Comparison of ENCODE assay signal across 17 cellular contexts in the genomic region with DNA sequence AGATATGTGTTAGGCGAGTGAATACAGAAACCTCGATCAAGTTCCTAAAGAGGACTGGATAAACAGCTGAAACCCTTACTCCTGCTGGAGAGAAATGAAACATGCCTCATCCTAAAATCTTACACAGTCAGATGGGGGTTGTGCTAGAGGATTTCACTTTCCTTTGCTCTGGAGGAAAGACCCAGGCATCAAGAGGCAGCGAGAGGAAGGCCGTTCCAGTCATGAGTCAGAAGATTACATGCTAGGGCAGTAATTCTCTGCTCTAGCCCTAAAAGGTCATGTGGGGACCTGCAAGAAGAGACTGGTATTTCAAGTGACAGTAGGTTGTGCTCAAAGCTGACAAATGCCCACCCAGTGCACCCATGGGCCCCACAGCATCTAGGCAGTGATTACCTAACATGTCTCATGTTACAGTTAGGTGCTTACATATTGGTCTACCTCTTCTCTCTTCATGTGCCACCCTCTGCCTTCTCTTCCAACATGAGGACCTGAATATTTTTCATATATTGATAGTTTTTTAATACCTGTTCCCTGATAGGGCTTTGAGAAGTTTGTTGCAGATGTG.
DNase-seq lines count a peak whose midpoint lies in the region; ATAC-seq, FAIRE-seq and TF ChIP-seq lines count a peak whose summit lies in the region.
"Had no signal": no experiment of that assay in that cellular context is flagged by ENCODE, and none has a peak within 500 bp of the region (broad histone marks: within the 10 kb centered on the region; RNA-seq: fewer than 3 reads in every experiment).

No MANE protein-coding gene starts in this region.

- no peaks in the 10 kb centered on the region for H3K9me3 ChIP-seq in keratinocyte (ENCODE audit: control insufficient read depth, low read depth, low read length)
- H3K9me3 ChIP-seq in small intestine (ENCODE audit: control insufficient read depth, low read depth): no peaks in the 10 kb centered on the region

- H3K27ac ChIP-seq in keratinocyte (ENCODE audit: control insufficient read depth, insufficient read depth, low read length) (no peak overlapping the region), small intestine (ENCODE audit: low read depth in 1 of 2, low read length in 1 of 2) (no peak overlapping the region)

- FAIRE-seq in keratinocyte (lab: Jason Lieb, UNC) (peak; percentile 89), small intestine (lab: Jason Lieb, UNC) (no peak)
- FAIRE-seq: G401.6 had no signal

- WGBS in small intestine, 3 donors: 63 to 78% (median 66%) methylated on average over 4 of the region's 4 CpGs

- ATAC-seq in stimulated activated naive CD8-positive, alpha-beta T cell treated with anti-CD3 and anti-CD28 coated beads, Interleukin-15, amount 100 ng/mL, for 72 hours: no peak
- ATAC-seq in HG02885 (IDR thresholded peaks at IDR 0.05; ENCODE audit: poor library complexity, unreplicated experiment) (no peak), HG02938 (IDR thresholded peaks at IDR 0.05; ENCODE audit: unreplicated experiment) (no peak)

- DNase-seq in AG20443 (ENCODE audit: low spot score) (peak; percentile 50), MV-4-11 (lab: John Stamatoyannopoulos, UW) (peak; percentile 53), astrocyte of the hippocampus (ENCODE audit: low read depth, low spot score) (peak; percentile 26), keratinocyte (ENCODE audit: low read depth, low spot score) (peak; percentile 55), small intestine (no peak)
- DNase-seq in stimulated activated naive CD8-positive, alpha-beta T cell treated with anti-CD3 and anti-CD28 coated beads, Interleukin-15, amount 100 ng/mL, for 72 hours: no peak
- DNase-seq: activated CD4-positive, alpha-beta T cell treated with anti-CD3 and anti-CD28 coated beads for 1 hour; activated T-cell treated with anti-CD3 and anti-CD28 coated beads, Interleukin-2, amount 50 U/mL, for 1 hour; CD4-positive, CD25-positive, alpha-beta regulatory T cell; GOT3; KBM-7; kidney glomerular epithelial cell; stimulated activated naive B cell treated with anti-CD40 and anti-IgM and Interleukin-4, amounts not matched to agents 10 μg/mL and 1 μg/mL and 100 μg/mL, for 72 hours; SW 1271 had no signal

- H3K4me1 ChIP-seq in keratinocyte (ENCODE audit: control insufficient read depth, extremely low read depth, insufficient read depth, low read length): peaks cover 27% of the 10 kb centered on the region
- H3K4me1 ChIP-seq in small intestine (ENCODE audit: control insufficient read depth in 2 of 2, insufficient read depth in 1 of 2, low read depth in 1 of 2, low read length in 1 of 2): no peaks in the 10 kb centered on the region

- no peaks in the 10 kb centered on the region for H3K36me3 ChIP-seq in keratinocyte (ENCODE audit: control insufficient read depth in 2 of 2, extremely low read depth in 1 of 2, insufficient read depth in 2 of 2, low read length in 2 of 2)
- no peaks in the 10 kb centered on the region for H3K36me3 ChIP-seq in small intestine (ENCODE audit: control insufficient read depth in 2 of 2, insufficient read depth in 2 of 2, low read length in 2 of 2)

- no peak overlapping the region for H3K4me3 Mint-ChIP-seq in stimulated activated naive CD8-positive, alpha-beta T cell treated with anti-CD3 and anti-CD28 coated beads, Interleukin-15, amount 100 ng/mL, for 72 hours
- H3K4me3 Mint-ChIP-seq: CD4-positive, CD25-positive, alpha-beta regulatory T cell; stimulated activated naive B cell treated with anti-CD40 and anti-IgM and Interleukin-4, amounts not matched to agents 10 μg/mL and 1 μg/mL and 100 μg/mL, for 72 hours had no signal

- no peak overlapping the region for H3K27ac Mint-ChIP-seq in stimulated activated naive CD8-positive, alpha-beta T cell treated with anti-CD3 and anti-CD28 coated beads, Interleukin-15, amount 100 ng/mL, for 72 hours
- H3K27ac Mint-ChIP-seq: CD4-positive, CD25-positive, alpha-beta regulatory T cell; stimulated activated naive B cell treated with anti-CD40 and anti-IgM and Interleukin-4, amounts not matched to agents 10 μg/mL and 1 μg/mL and 100 μg/mL, for 72 hours had no signal

- no peaks in the 10 kb centered on the region for H3K4me1 Mint-ChIP-seq in stimulated activated naive CD8-positive, alpha-beta T cell treated with anti-CD3 and anti-CD28 coated beads, Interleukin-15, amount 100 ng/mL, for 72 hours
- H3K4me1 Mint-ChIP-seq: CD4-positive, CD25-positive, alpha-beta regulatory T cell; stimulated activated naive B cell treated with anti-CD40 and anti-IgM and Interleukin-4, amounts not matched to agents 10 μg/mL and 1 μg/mL and 100 μg/mL, for 72 hours had no signal

- H3K79me2 ChIP-seq in keratinocyte (ENCODE audit: control insufficient read depth, insufficient read depth, low read length): no peaks in the 10 kb centered on the region

- peak overlapping the region; percentile 9 for H3K4me2 ChIP-seq in keratinocyte (ENCODE audit: control insufficient read depth, extremely low read depth, insufficient read depth, low read depth, low read length)

- peaks cover 16% of the 10 kb centered on the region for H3K27me3 Mint-ChIP-seq in stimulated activated naive CD8-positive, alpha-beta T cell treated with anti-CD3 and anti-CD28 coated beads, Interleukin-15, amount 100 ng/mL, for 72 hours
- H3K27me3 Mint-ChIP-seq: CD4-positive, CD25-positive, alpha-beta regulatory T cell had no signal

- H3K4me3 ChIP-seq in keratinocyte (ENCODE audit: control insufficient read depth in 2 of 3, extremely low read depth in 1 of 3, insufficient read depth in 2 of 3, low read depth in 1 of 3, low read length in 3 of 3) (no peak overlapping the region), small intestine (ENCODE audit: low read depth in 1 of 2, low read length in 2 of 2) (no peak overlapping the region)

- dilution Hi-C loops in keratinocyte (cut with MboI; ENCODE audit: extremely low pct_ligation_motif_present, low sequenced_read_pairs): no loop called here

- no peaks in the 10 kb centered on the region for H3K9me3 Mint-ChIP-seq in stimulated activated naive CD8-positive, alpha-beta T cell treated with anti-CD3 and anti-CD28 coated beads, Interleukin-15, amount 100 ng/mL, for 72 hours
- H3K9me3 Mint-ChIP-seq: CD4-positive, CD25-positive, alpha-beta regulatory T cell; stimulated activated naive B cell treated with anti-CD40 and anti-IgM and Interleukin-4, amounts not matched to agents 10 μg/mL and 1 μg/mL and 100 μg/mL, for 72 hours had no signal

- peak overlapping the region; percentile 24 for H2AFZ ChIP-seq in keratinocyte (ENCODE audit: control insufficient read depth, low read length)

- no peaks in the 10 kb centered on the region for H4K20me1 ChIP-seq in keratinocyte (ENCODE audit: control insufficient read depth, extremely low read depth, insufficient read depth, low read length)

- H3K9ac ChIP-seq in keratinocyte (ENCODE audit: control insufficient read depth, extremely low read depth, insufficient read depth, low read length): no peak overlapping the region

- H3K27me3 ChIP-seq in keratinocyte (ENCODE audit: control insufficient read depth, extremely low read depth, insufficient read depth, low read length) (no peaks in the 10 kb centered on the region), small intestine (ENCODE audit: control insufficient read depth in 2 of 2, insufficient read depth in 2 of 2, low read length in 2 of 2) (no peaks in the 10 kb centered on the region)

- no peaks in the 10 kb centered on the region for H3K9me1 ChIP-seq in keratinocyte (ENCODE audit: control insufficient read depth, extremely low read depth, insufficient read depth, low read length)

- no peak for TF ChIP-seq CTCF in keratinocyte (optimal IDR thresholded peaks at IDR 0.05 in 1 of 3, IDR thresholded peaks at IDR 0.05 in 1 of 3, conservative IDR thresholded peaks at IDR 0.05 in 1 of 3; ENCODE audit: extremely low read depth in 1 of 3, insufficient read depth in 2 of 3, low read length in 3 of 3)

Comparison
In these comparisons a context has a peak if more than half of its experiments do, and no peak if none do; other contexts are left out.
1. DNase-seq: peak in AG20443 (single experiment), MV-4-11 (single experiment), astrocyte of the hippocampus (single experiment) and keratinocyte (single experiment); none in stimulated activated naive CD8-positive, alpha-beta T cell treated with anti-CD3 and anti-CD28 coated beads, Interleukin-15, amount 100 ng/mL, for 72 hours (0 of 2) and small intestine (single experiment).